In the genomic region with DNA sequence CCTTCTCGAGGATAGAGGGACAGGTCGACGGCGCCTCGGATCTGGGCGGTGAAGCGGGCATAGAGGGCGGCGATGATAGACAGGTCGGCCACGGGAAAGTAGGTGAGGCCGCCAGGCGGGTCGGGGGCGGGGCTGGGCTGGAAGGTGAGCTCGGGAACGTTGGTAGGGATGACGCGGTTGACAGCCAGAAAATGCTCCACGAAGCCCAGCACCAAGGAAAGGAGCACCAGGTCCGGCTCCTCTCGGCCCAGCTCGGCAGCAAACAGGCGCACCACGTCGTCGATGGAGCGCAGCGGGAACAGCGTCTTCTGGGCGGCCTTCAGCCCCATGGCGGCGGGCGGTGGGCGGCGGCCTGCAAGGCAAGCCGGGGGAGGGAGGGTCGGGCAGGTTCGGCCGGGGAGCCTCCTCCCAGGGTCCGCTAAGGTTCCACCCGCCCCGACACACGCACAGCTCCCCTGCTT, we compare ENCODE assay signal across 1 cellular context.
TF ChIP-seq lines count a peak whose summit lies in the region.

No MANE protein-coding gene starts in this region.

TF ChIP-seq in HepG2, 621 proteins besides CTCF, POLR2A, EP300 and RAD21:
- TF ChIP-seq DMAP1 (CRISPR knock-in tag; IDR thresholded peaks at IDR 0.05) (0 out of 2 replicates have a peak, but pooled peaks have one; percentile 0), NFKBIZ (CRISPR knock-in tag; IDR thresholded peaks at IDR 0.05) (no peak), SALL1 (CRISPR knock-in tag; IDR thresholded peaks at IDR 0.05) (0 out of 2 replicates have a peak, but pooled peaks have one; percentile 6), PAF1 (CRISPR knock-in tag; IDR thresholded peaks at IDR 0.05) (no peak), RXRB (CRISPR knock-in tag; IDR thresholded peaks at IDR 0.05; ENCODE audit: borderline replicate concordance) (no peak), EED (CRISPR knock-in tag; IDR thresholded peaks at IDR 0.05) (no peak), SNRNP70 (IDR thresholded peaks at IDR 0.05; ENCODE audit: low read depth, low read length) (no peak), MBNL3 (CRISPR knock-in tag; conservative IDR thresholded peaks at IDR 0.05) (no peak), CREB1 (IDR thresholded peaks at IDR 0.05) (0 out of 2 replicates have a peak, but pooled peaks have one; percentile 16), CREB1 (CRISPR knock-in tag; IDR thresholded peaks at IDR 0.05) (no peak), ZNF549 (CRISPR knock-in tag; IDR thresholded peaks at IDR 0.05) (no peak), MLLT10 (CRISPR knock-in tag; IDR thresholded peaks at IDR 0.05) (no peak), ZNF567 (CRISPR knock-in tag; IDR thresholded peaks at IDR 0.05; ENCODE audit: borderline replicate concordance) (0 out of 2 replicates have a peak, but pooled peaks have one; percentile 43), KMT2A (CRISPR knock-in tag; IDR thresholded peaks at IDR 0.05) (no peak), ZNF75D (CRISPR knock-in tag; IDR thresholded peaks at IDR 0.05; ENCODE audit: borderline replicate concordance) (no peak), ZNF761 (CRISPR knock-in tag; conservative IDR thresholded peaks at IDR 0.05) (0 out of 2 replicates have a peak, but pooled peaks have one; percentile 5), ZNF260 (CRISPR knock-in tag; IDR thresholded peaks at IDR 0.05; ENCODE audit: borderline replicate concordance, low read depth) (no peak)
- TF ChIP-seq, protein P1, sequence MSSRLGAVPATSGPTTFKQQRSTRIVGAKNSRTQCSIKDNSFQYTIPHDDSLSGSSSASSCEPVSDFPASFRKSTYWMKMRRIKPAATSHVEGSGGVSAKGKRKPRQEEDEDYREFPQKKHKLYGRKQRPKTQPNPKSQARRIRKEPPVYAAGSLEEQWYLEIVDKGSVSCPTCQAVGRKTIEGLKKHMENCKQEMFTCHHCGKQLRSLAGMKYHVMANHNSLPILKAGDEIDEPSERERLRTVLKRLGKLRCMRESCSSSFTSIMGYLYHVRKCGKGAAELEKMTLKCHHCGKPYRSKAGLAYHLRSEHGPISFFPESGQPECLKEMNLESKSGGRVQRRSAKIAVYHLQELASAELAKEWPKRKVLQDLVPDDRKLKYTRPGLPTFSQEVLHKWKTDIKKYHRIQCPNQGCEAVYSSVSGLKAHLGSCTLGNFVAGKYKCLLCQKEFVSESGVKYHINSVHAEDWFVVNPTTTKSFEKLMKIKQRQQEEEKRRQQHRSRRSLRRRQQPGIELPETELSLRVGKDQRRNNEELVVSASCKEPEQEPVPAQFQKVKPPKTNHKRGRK (CRISPR knock-in tag; IDR thresholded peaks at IDR 0.05): 0 out of 2 replicates have a peak, but pooled peaks have one; percentile 34
- TF ChIP-seq, protein P2, sequence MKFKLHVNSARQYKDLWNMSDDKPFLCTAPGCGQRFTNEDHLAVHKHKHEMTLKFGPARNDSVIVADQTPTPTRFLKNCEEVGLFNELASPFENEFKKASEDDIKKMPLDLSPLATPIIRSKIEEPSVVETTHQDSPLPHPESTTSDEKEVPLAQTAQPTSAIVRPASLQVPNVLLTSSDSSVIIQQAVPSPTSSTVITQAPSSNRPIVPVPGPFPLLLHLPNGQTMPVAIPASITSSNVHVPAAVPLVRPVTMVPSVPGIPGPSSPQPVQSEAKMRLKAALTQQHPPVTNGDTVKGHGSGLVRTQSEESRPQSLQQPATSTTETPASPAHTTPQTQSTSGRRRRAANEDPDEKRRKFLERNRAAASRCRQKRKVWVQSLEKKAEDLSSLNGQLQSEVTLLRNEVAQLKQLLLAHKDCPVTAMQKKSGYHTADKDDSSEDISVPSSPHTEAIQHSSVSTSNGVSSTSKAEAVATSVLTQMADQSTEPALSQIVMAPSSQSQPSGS (CRISPR knock-in tag; IDR thresholded peaks at IDR 0.05): no peak
- TF ChIP-seq, protein P3, sequence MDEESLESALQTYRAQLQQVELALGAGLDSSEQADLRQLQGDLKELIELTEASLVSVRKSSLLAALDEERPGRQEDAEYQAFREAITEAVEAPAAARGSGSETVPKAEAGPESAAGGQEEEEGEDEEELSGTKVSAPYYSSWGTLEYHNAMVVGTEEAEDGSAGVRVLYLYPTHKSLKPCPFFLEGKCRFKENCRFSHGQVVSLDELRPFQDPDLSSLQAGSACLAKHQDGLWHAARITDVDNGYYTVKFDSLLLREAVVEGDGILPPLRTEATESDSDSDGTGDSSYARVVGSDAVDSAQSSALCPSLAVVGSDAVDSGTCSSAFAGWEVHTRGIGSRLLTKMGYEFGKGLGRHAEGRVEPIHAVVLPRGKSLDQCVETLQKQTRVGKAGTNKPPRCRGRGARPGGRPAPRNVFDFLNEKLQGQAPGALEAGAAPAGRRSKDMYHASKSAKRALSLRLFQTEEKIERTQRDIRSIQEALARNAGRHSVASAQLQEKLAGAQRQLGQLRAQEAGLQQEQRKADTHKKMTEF (CRISPR knock-in tag; IDR thresholded peaks at IDR 0.05): no peak
- TF ChIP-seq, protein P4, sequence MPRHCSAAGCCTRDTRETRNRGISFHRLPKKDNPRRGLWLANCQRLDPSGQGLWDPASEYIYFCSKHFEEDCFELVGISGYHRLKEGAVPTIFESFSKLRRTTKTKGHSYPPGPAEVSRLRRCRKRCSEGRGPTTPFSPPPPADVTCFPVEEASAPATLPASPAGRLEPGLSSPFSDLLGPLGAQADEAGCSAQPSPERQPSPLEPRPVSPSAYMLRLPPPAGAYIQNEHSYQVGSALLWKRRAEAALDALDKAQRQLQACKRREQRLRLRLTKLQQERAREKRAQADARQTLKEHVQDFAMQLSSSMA (CRISPR knock-in tag; IDR thresholded peaks at IDR 0.05): 0 out of 2 replicates have a peak, but pooled peaks have one; percentile 5
- TF ChIP-seq, protein P5, sequence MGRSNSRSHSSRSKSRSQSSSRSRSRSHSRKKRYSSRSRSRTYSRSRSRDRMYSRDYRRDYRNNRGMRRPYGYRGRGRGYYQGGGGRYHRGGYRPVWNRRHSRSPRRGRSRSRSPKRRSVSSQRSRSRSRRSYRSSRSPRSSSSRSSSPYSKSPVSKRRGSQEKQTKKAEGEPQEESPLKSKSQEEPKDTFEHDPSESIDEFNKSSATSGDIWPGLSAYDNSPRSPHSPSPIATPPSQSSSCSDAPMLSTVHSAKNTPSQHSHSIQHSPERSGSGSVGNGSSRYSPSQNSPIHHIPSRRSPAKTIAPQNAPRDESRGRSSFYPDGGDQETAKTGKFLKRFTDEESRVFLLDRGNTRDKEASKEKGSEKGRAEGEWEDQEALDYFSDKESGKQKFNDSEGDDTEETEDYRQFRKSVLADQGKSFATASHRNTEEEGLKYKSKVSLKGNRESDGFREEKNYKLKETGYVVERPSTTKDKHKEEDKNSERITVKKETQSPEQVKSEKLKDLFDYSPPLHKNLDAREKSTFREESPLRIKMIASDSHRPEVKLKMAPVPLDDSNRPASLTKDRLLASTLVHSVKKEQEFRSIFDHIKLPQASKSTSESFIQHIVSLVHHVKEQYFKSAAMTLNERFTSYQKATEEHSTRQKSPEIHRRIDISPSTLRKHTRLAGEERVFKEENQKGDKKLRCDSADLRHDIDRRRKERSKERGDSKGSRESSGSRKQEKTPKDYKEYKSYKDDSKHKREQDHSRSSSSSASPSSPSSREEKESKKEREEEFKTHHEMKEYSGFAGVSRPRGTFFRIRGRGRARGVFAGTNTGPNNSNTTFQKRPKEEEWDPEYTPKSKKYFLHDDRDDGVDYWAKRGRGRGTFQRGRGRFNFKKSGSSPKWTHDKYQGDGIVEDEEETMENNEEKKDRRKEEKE (IDR thresholded peaks at IDR 0.05): no peak
TF ChIP-seq in HepG2: peak in this region for 7.
